Comparison of ENCODE assay signal across 1 cellular context in genomic region chr17:43006639-43007551, GRCh38.
TF ChIP-seq lines count a peak whose summit lies in the region.

Gene IFI35 (plus strand): TSS chr17:43006784. CDS start chr17:43006948, 164 bp downstream.

TF ChIP-seq in HepG2, 621 proteins besides CTCF, POLR2A, EP300 and RAD21 (continued from another document and continues in another):
- TF ChIP-seq ZNF20 (CRISPR knock-in tag; IDR thresholded peaks at IDR 0.05): 0 out of 2 replicates have a peak, but pooled peaks have one; percentile 8
- TF ChIP-seq ZNF776 (CRISPR knock-in tag; IDR thresholded peaks at IDR 0.05): no peak
- no peak for TF ChIP-seq CREB1 (IDR thresholded peaks at IDR 0.05)
- peak; percentile 33; the same call in 1 of the 2 replicates for TF ChIP-seq CREB1 (CRISPR knock-in tag; IDR thresholded peaks at IDR 0.05)
- peak; percentile 43; the same call in 1 of the 2 replicates for TF ChIP-seq HDAC2 (CRISPR knock-in tag; IDR thresholded peaks at IDR 0.05)
- no peak for TF ChIP-seq ZNF124 (CRISPR knock-in tag; IDR thresholded peaks at IDR 0.05)
- TF ChIP-seq MTF2 (CRISPR knock-in tag; IDR thresholded peaks at IDR 0.05; ENCODE audit: borderline replicate concordance): no peak
- no peak for TF ChIP-seq SMYD3 (CRISPR knock-in tag; IDR thresholded peaks at IDR 0.05)
- peak; percentile 8; the same call in 1 of the 2 replicates for TF ChIP-seq BCL6 (CRISPR knock-in tag; IDR thresholded peaks at IDR 0.05)
- TF ChIP-seq CBX5 (CRISPR knock-in tag; IDR thresholded peaks at IDR 0.05; ENCODE audit: borderline replicate concordance): peak; percentile 68; the same call in 1 of the 2 replicates
- TF ChIP-seq SALL1 (CRISPR knock-in tag; IDR thresholded peaks at IDR 0.05): peak; percentile 87
- TF ChIP-seq FOSL2 (CRISPR knock-in tag; IDR thresholded peaks at IDR 0.05): peak; percentile 21; the same call in 1 of the 2 replicates
- peak; percentile 87; the same call in 1 of the 2 replicates for TF ChIP-seq SMAD3 (CRISPR knock-in tag; IDR thresholded peaks at IDR 0.05)
- TF ChIP-seq HDAC1 (CRISPR knock-in tag; IDR thresholded peaks at IDR 0.05): peak; percentile 75; the same call in 1 of the 2 replicates
- TF ChIP-seq MYC (CRISPR knock-in tag; IDR thresholded peaks at IDR 0.05; ENCODE audit: borderline replicate concordance): peak; percentile 69; the same call in 1 of the 2 replicates
- no peak for TF ChIP-seq ZBTB40 (IDR thresholded peaks at IDR 0.05)
- peak; percentile 61; the same call in 1 of the 2 replicates for TF ChIP-seq ZBTB40 (CRISPR knock-in tag; IDR thresholded peaks at IDR 0.05)
- no peak for TF ChIP-seq ATM (IDR thresholded peaks at IDR 0.05; ENCODE audit: borderline replicate concordance)
- peak; percentile 57 for TF ChIP-seq HOXA3 (CRISPR knock-in tag; IDR thresholded peaks at IDR 0.05)
- TF ChIP-seq ZNF770 (CRISPR knock-in tag; IDR thresholded peaks at IDR 0.05): peak; percentile 89
- no peak for TF ChIP-seq TSC22D2 (CRISPR knock-in tag; IDR thresholded peaks at IDR 0.05; ENCODE audit: borderline replicate concordance)
- peak; percentile 65; the same call in 1 of the 2 replicates for TF ChIP-seq UBTF (CRISPR knock-in tag; IDR thresholded peaks at IDR 0.05)
- TF ChIP-seq ZNF350 (CRISPR knock-in tag; IDR thresholded peaks at IDR 0.05; ENCODE audit: borderline replicate concordance, low read depth): peak; percentile 45; the same call in 1 of the 2 replicates
- TF ChIP-seq ATF2 (CRISPR knock-in tag; IDR thresholded peaks at IDR 0.05): no peak; the same call in 1 of the 2 replicates
- no peak for TF ChIP-seq NKX3-1 (CRISPR knock-in tag; IDR thresholded peaks at IDR 0.05)
- peak in 1 of 2 experiments; percentile 41; a peak in 2 of 4 replicates for TF ChIP-seq KLF16 (CRISPR knock-in tag; IDR thresholded peaks at IDR 0.05)
- TF ChIP-seq ZNF792 (CRISPR knock-in tag; IDR thresholded peaks at IDR 0.05): 0 out of 2 replicates have a peak, but pooled peaks have one; percentile 73
- TF ChIP-seq ZNF142 (CRISPR knock-in tag; IDR thresholded peaks at IDR 0.05): 0 out of 2 replicates have a peak, but pooled peaks have one; percentile 26
- TF ChIP-seq SNAPC4 (CRISPR knock-in tag; IDR thresholded peaks at IDR 0.05): peak; percentile 91
